Comparison of ENCODE assay signal across 2 cellular contexts in the genomic region with DNA sequence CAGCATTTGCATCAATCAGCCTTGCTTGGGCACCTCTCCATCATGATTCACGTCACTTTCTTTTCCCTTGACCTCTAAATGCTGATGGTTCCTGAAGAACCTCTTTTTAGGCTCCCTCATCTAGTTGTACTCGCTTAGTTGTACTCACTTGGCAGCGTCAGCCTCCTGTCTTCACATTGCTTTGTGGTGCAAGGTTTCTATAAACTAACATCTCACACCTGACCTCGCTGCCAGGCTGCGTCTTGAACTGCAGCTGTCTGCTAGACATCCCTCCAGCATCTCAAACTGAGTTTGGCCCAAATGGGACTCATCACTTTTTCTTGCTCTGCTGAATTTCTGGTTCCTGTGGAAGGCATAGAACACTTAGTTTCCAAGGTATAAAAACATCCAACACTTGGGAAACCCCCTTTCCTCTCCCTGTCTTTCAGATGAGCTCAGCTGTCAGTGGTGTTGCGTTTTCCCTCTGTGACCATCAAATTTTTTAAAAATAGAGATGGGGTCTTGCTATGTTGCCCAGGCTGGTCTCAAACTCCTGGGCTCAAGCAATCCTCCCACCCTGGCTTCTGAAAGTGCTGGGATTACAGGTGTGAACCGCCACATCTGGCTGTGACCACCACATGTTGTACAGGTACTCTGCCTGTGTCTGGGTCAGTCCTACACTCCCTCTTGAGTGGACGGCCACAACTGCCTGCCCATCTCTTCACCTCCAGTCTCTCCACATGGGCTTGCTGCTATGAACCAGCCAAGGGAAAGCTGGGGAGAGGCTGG.
TF ChIP-seq lines count a peak whose summit lies in the region.

No MANE protein-coding gene starts in this region.

TF ChIP-seq in GM23338, 12 proteins besides CTCF, POLR2A, EP300 and RAD21:
- TF ChIP-seq EZH2 (IDR thresholded peaks at IDR 0.05; ENCODE audit: low read depth, unreplicated experiment) (no peak), POLR2AphosphoS5 (IDR thresholded peaks at IDR 0.05; ENCODE audit: low read depth) (0 out of 2 replicates have a peak, but pooled peaks have one; percentile 2), EZH2phosphoT487 (IDR thresholded peaks at IDR 0.05; ENCODE audit: unreplicated experiment) (no peak), CREB1 (CRISPR knock-in tag; IDR thresholded peaks at IDR 0.05; ENCODE audit: low read depth) (no peak)
- TF ChIP-seq, protein P1, sequence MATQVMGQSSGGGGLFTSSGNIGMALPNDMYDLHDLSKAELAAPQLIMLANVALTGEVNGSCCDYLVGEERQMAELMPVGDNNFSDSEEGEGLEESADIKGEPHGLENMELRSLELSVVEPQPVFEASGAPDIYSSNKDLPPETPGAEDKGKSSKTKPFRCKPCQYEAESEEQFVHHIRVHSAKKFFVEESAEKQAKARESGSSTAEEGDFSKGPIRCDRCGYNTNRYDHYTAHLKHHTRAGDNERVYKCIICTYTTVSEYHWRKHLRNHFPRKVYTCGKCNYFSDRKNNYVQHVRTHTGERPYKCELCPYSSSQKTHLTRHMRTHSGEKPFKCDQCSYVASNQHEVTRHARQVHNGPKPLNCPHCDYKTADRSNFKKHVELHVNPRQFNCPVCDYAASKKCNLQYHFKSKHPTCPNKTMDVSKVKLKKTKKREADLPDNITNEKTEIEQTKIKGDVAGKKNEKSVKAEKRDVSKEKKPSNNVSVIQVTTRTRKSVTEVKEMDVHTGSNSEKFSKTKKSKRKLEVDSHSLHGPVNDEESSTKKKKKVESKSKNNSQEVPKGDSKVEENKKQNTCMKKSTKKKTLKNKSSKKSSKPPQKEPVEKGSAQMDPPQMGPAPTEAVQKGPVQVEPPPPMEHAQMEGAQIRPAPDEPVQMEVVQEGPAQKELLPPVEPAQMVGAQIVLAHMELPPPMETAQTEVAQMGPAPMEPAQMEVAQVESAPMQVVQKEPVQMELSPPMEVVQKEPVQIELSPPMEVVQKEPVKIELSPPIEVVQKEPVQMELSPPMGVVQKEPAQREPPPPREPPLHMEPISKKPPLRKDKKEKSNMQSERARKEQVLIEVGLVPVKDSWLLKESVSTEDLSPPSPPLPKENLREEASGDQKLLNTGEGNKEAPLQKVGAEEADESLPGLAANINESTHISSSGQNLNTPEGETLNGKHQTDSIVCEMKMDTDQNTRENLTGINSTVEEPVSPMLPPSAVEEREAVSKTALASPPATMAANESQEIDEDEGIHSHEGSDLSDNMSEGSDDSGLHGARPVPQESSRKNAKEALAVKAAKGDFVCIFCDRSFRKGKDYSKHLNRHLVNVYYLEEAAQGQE (IDR thresholded peaks at IDR 0.05; ENCODE audit: unreplicated experiment) = no peak

TF ChIP-seq in K562, 482 proteins besides CTCF, POLR2A, EP300 and RAD21:
- TF ChIP-seq ZNF121 (CRISPR knock-in tag; conservative IDR thresholded peaks at IDR 0.05) (peak; percentile 38), ZNF347 (CRISPR knock-in tag; IDR thresholded peaks at IDR 0.05; ENCODE audit: low read depth) (no peak)
